9 cellular contexts compared by ENCODE assay signal in the genomic region with DNA sequence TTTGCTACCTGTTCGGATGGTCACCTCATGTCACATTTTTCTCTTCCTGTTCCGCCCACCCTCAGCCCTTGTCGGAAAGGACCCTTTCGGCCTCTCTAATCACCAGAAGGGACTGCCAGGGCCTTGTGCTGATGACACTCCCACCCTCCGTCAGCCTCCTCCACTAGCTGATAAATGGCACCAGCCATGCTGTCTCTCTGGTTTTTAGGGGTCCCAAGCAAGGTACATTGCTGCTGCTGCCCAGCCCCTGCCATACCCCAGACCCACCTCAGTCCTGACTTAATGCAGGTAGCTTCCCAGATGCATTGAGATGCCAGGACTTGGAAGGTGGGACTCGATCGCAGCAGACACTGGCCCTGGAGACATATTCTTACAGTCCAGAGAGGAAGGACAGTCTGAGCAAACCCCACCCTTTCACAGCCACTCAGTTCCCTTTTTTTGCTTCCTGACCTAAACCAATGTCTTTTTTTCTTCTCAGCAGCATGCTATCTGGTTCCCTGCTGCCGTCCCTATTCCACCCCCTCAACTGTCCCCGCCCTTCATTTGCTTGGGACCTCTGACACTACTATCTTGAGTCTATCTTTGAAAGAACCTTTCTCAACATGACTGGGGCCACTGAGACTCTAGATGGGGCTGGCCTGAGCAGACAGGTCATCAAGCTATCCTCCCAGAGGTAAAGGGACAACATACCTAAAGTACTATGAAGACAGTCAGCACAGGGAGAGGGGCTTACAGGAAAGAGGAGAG. TPM values are rescaled to one million over a fixed set of nuclear protein-coding genes. Genes with fewer than 3 reads are reported as not detected.
A peak's percentile ranks its signal among the peaks of the same experiment; 100 is the strongest.
DNase-seq lines count a peak whose midpoint lies in the region; ATAC-seq, FAIRE-seq and TF ChIP-seq lines count a peak whose summit lies in the region.
"Had no signal": no experiment of that assay in that cellular context is flagged by ENCODE, and none has a peak within 500 bp of the region (broad histone marks: within the 10 kb centered on the region; RNA-seq: fewer than 3 reads in every experiment).

A gene (minus strand): TSS at position 397 of the 747 bp plus-strand sequence. CDS start 10,907 bp downstream, outside the sequence.

- FAIRE-seq in GM18507 (lab: Jason Lieb, UNC): peak; percentile 98

- H3K9me2 ChIP-seq in MM.1S (replicated peaks; ENCODE audit: insufficient read depth, low read length): no peaks in the 10 kb centered on the region

- H3K4me2 ChIP-seq in MM.1S (ENCODE audit: low read depth, low read length): peak within 1 kb of the TSS; percentile 57; the same call in 1 of the 2 replicates

- TF ChIP-seq POLR2A in gastrocnemius medialis (IDR thresholded peaks at IDR 0.05): no peak

- intact Hi-C loops in gastrocnemius medialis (cut with DNase I; ENCODE audit: low total_unique reads): no loop called here

- H2AFZ ChIP-seq in MM.1S (ENCODE audit: low read length): peak within 1 kb of the TSS; percentile 83

- H3K79me2 ChIP-seq in MM.1S (ENCODE audit: low read length): peaks cover 1% of the 10 kb centered on the region

- H3K4me3 ChIP-seq in MM.1S (ENCODE audit: low read length): peak within 1 kb of the TSS; percentile 32; the same call in 1 of the 2 replicates
- peak within 1 kb of the TSS; percentile 40 for H3K4me3 ChIP-seq in mononuclear cell (ENCODE audit: low read length)
- peak within 1 kb of the TSS in 1 of 4 donors; percentile 11 for H3K4me3 ChIP-seq in gastrocnemius medialis

- ATAC-seq in GM21737 (IDR thresholded peaks at IDR 0.05; ENCODE audit: unreplicated experiment) (peak; percentile 65), gastrocnemius medialis (no peak), HG02970 (IDR thresholded peaks at IDR 0.05; ENCODE audit: low FRiP score, unreplicated experiment) (no peak)

- in situ Hi-C loops in gastrocnemius medialis (cut with MboI; ENCODE audit: low sequenced_read_pairs in 4 of 4): no loop called here

- DNase-seq in GM18507 (ENCODE audit: extremely low spot score, insufficient read length, low read depth) (no peak), MM.1S (no peak), activated gamma-delta T cell (lab: John Stamatoyannopoulos, UW) (no peak), gastrocnemius medialis (no peak)
- no peak for DNase-seq in stimulated activated CD4-positive, alpha-beta T cell treated with anti-CD3 and anti-CD28 coated beads, Interleukin-15, amount 100 ng/mL, for 24 hours
- DNase-seq: heart left ventricle had no signal

- H3F3A ChIP-seq in MM.1S (ENCODE audit: insufficient read depth, low read length): peaks cover 7% of the 10 kb centered on the region; the same call in 1 of the 2 replicates

- H3K36me3 ChIP-seq in MM.1S (replicated peaks; ENCODE audit: insufficient read depth, low read length): no peaks in the 10 kb centered on the region
- no peaks in the 10 kb centered on the region for H3K36me3 ChIP-seq in gastrocnemius medialis
- H3K36me3 ChIP-seq: heart left ventricle had no signal

- TF ChIP-seq CTCF in MM.1S (IDR thresholded peaks at IDR 0.05; ENCODE audit: low read length) (no peak), gastrocnemius medialis (IDR thresholded peaks at IDR 0.05 in 4 of 5, conservative IDR thresholded peaks at IDR 0.05 in 1 of 5) (no peak)

- peak within 1 kb of the TSS; percentile 39; the same call in 1 of the 2 replicates for H3K27ac ChIP-seq in MM.1S (ENCODE audit: low read length)
- H3K27ac ChIP-seq in gastrocnemius medialis: no peak within 1 kb of the TSS

- H3K4me1 ChIP-seq in MM.1S (ENCODE audit: low read length) (peaks cover 16% of the 10 kb centered on the region; the same call in 1 of the 2 replicates), mononuclear cell (ENCODE audit: insufficient read depth, low read length) (peaks cover 24% of the 10 kb centered on the region), gastrocnemius medialis (no peaks in the 10 kb centered on the region)
- H3K4me1 ChIP-seq: heart left ventricle had no signal

- H3K27me3 ChIP-seq in MM.1S (replicated peaks; ENCODE audit: insufficient read depth, low read length) (no peaks in the 10 kb centered on the region), mononuclear cell (ENCODE audit: insufficient read depth, low read length) (no peaks in the 10 kb centered on the region), gastrocnemius medialis (no peaks in the 10 kb centered on the region)
- H3K27me3 ChIP-seq: heart left ventricle had no signal

- H3K9me3 ChIP-seq in MM.1S (replicated peaks; ENCODE audit: insufficient read depth, low read length) (no peaks in the 10 kb centered on the region), mononuclear cell (ENCODE audit: low read depth, low read length) (no peaks in the 10 kb centered on the region), gastrocnemius medialis (no peaks in the 10 kb centered on the region)
- H3K9me3 ChIP-seq: heart left ventricle had no signal

- H4K20me1 ChIP-seq in MM.1S (ENCODE audit: insufficient read depth, low read length): no peaks in the 10 kb centered on the region

- H3K9ac ChIP-seq in MM.1S (ENCODE audit: low read length): peak within 1 kb of the TSS; percentile 29; the same call in 1 of the 2 replicates

RNA-seq across cellular contexts. Expression of the gene that starts here (rescaled TPM):
- 33.1 TPM for total RNA-seq in mononuclear cell
- 1 to 10 TPM in 1 of 4 donors, under 1 TPM in 2, not detected in 1; 0.75 to 1.5 (median 1.00) TPM for total RNA-seq in gastrocnemius medialis

Comparison
In these comparisons a context has a peak if more than half of its experiments do, and no peak if none do; other contexts are left out.
1. RNA of the gene that starts here (total RNA-seq): 33.1 TPM in mononuclear cell (single experiment); 0.75 to 1.5 TPM in gastrocnemius medialis; every median in the first group is over 10 times any median in the second.